In genomic region chr18:51361130-51361860, GRCh38 we compare ENCODE assay signal across 10 cellular contexts.
DNase-seq lines count a peak whose midpoint lies in the region; ATAC-seq and TF ChIP-seq lines count a peak whose summit lies in the region.
"Had no signal": no experiment of that assay in that cellular context is flagged by ENCODE, and none has a peak within 500 bp of the region (broad histone marks: within the 10 kb centered on the region; RNA-seq: fewer than 3 reads in every experiment).

No MANE protein-coding gene starts in this region.

- TF ChIP-seq CTCF in foreskin fibroblast (IDR thresholded peaks at IDR 0.05; ENCODE audit: low read depth, low read length), result no peak
- no peak for TF ChIP-seq CTCF in coronary artery (IDR thresholded peaks at IDR 0.05)

- ATAC-seq in GM18519 (IDR thresholded peaks at IDR 0.05; ENCODE audit: low FRiP score, unreplicated experiment) (peak; percentile 66), HG02852 (IDR thresholded peaks at IDR 0.05; ENCODE audit: unreplicated experiment) (peak; percentile 71)
- ATAC-seq: lower lobe of right lung had no signal

- H3K27ac ChIP-seq in coronary artery, result no peak overlapping the region
- H3K27ac ChIP-seq: lower lobe of right lung had no signal

- no peak overlapping the region for H3K4me3 ChIP-seq in foreskin fibroblast (ENCODE audit: low read depth in 1 of 2, low read length in 2 of 2)
- no peak overlapping the region for H3K4me3 ChIP-seq in coronary artery
- H3K4me3 ChIP-seq: lower lobe of right lung had no signal

- peak; percentile 56 for DNase-seq in RPMI8226
- peak; percentile 16 for DNase-seq in left kidney (ENCODE audit: low read depth, low spot score)
- no peak for DNase-seq in foreskin fibroblast
- DNase-seq in coronary artery (ENCODE audit: low spot score), result no peak
- DNase-seq in stimulated activated CD8-positive, alpha-beta memory T cell treated with anti-CD3 and anti-CD28 coated beads, Interleukin-4, amount 100 ng/mL, for 48 hours, result no peak
- no peak for DNase-seq in activated CD4-positive, alpha-beta T cell treated with anti-CD3 and anti-CD28 coated beads for 1 hour
- DNase-seq: lower lobe of right lung, NCI-H345 had no signal

Comparison
In these comparisons a context has a peak if more than half of its experiments do, and no peak if none do; other contexts are left out.
1. DNase-seq: peak in RPMI8226 (single experiment) and left kidney (single experiment); none in foreskin fibroblast (0 of 2), coronary artery (single experiment), stimulated activated CD8-positive, alpha-beta memory T cell treated with anti-CD3 and anti-CD28 coated beads, Interleukin-4, amount 100 ng/mL, for 48 hours (single experiment) and activated CD4-positive, alpha-beta T cell treated with anti-CD3 and anti-CD28 coated beads for 1 hour (single experiment).